9 cellular contexts compared by ENCODE assay signal in genomic region chrX:131728295-131729145, GRCh38.
A peak's percentile ranks its signal among the peaks of the same experiment; 100 is the strongest.
DNase-seq lines count a peak whose midpoint lies in the region; ATAC-seq, FAIRE-seq and TF ChIP-seq lines count a peak whose summit lies in the region.
"Had no signal": no experiment of that assay in that cellular context is flagged by ENCODE, and none has a peak within 500 bp of the region (broad histone marks: within the 10 kb centered on the region; RNA-seq: fewer than 3 reads in every experiment).

No MANE protein-coding gene starts in this region.

- 76% methylated on average over 19 of the region's 19 CpGs for WGBS in A549 (ENCODE audit: missing lambda C conversion rate)

- TF ChIP-seq EP300 in A549 (IDR thresholded peaks at IDR 0.05), result no peak

- TF ChIP-seq POLR2A in A549 (IDR thresholded peaks at IDR 0.05; ENCODE audit: low read length), result no peak

- H3K9me3 ChIP-seq in A549 (peaks cover 7% of the 10 kb centered on the region; the same call in 1 of the 3 replicates), kidney (ENCODE audit: control insufficient read depth in 1 of 2, low read length in 2 of 2) (no peaks in the 10 kb centered on the region)

- FAIRE-seq in A549 (lab: Jason Lieb, UNC) (no peak), kidney (lab: Jason Lieb, UNC) (no peak)

- H3K27ac ChIP-seq in A549 (peak overlapping the region; percentile 47 to 57; a peak in 2 of 6 replicates), kidney (ENCODE audit: low read depth in 2 of 2, low read length in 2 of 2) (no peak overlapping the region)

- intact Hi-C loops in kidney (cut with DNase I), result no loop called here

- POLR2A ChIA-PET in A549 (lab: Yijun Ruan, JAX), result no interaction called here

- no peaks in the 10 kb centered on the region for H3K36me3 ChIP-seq in kidney (ENCODE audit: control insufficient read depth in 1 of 2, insufficient read depth in 2 of 2, low read length in 2 of 2)

- peak; percentile 30 to 91; a peak in 4 of 6 replicates for ATAC-seq in A549
- ATAC-seq in GM19395 (IDR thresholded peaks at IDR 0.05; ENCODE audit: unreplicated experiment), result peak; percentile 74

- peak; percentile 24; the same call in 2 of the 3 replicates for TF ChIP-seq CTCF in A549 (IDR thresholded peaks at IDR 0.05)
- TF ChIP-seq CTCF in kidney (IDR thresholded peaks at IDR 0.05; ENCODE audit: borderline replicate concordance, extremely low read depth, insufficient read depth), result no peak
- no peak for TF ChIP-seq CTCF in GM10266 (IDR thresholded peaks at IDR 0.05; ENCODE audit: control insufficient read depth, insufficient read depth, low read depth, missing control alignments)

- peak; percentile 48 to 50 for TF ChIP-seq RAD21 in A549 (conservative IDR thresholded peaks at IDR 0.05 in 1 of 2, IDR thresholded peaks at IDR 0.05 in 1 of 2)

- H3K4me3 ChIP-seq in A549 (peak overlapping the region; percentile 30; the same call in 2 of the 3 replicates), kidney (ENCODE audit: low read length in 2 of 2) (no peak overlapping the region)

- H3K4me1 ChIP-seq in A549, result no peaks in the 10 kb centered on the region
- H3K4me1 ChIP-seq in kidney (ENCODE audit: control insufficient read depth in 1 of 2, insufficient read depth in 1 of 2, low read depth in 1 of 2, low read length in 2 of 2), result no peaks in the 10 kb centered on the region

- CTCF ChIA-PET in A549 (lab: Yijun Ruan, JAX), result interaction anchor here (1.0 to 1.4 kb wide), 2 partner anchors 18 to 24 kb away, joined by 3 to 4 read pairs; no protein-coding TSS in a partner anchor

- H3K4me2 ChIP-seq in A549, result peak overlapping the region; percentile 52

- DNase-seq in A549 (ENCODE audit: low read depth in 1 of 2, low spot score in 1 of 2) (peak in 1 of 2 experiments; percentile 76), NOMO-1 (lab: John Stamatoyannopoulos, UW; ENCODE audit: unreplicated experiment in 2 of 2) (peak; percentile 61 to 76), fibroblast of the conjunctiva (ENCODE audit: low read depth) (peak; percentile 87), kidney (no peak), GM10266 (ENCODE audit: extremely low spot score) (no peak), cortex of kidney (lab: John Stamatoyannopoulos, UW) (no peak)
- DNase-seq in NK-92 treated with Interleukin-12 subunit alpha and Interleukin-12 subunit beta, amount 100 ng/mL, for 24 hours (lab: John Stamatoyannopoulos, UW), result no peak
- DNase-seq: activated B cell treated with CpG ODN at 0.5 μM for 24 hours had no signal

- H3K9ac ChIP-seq in kidney (ENCODE audit: low read length in 2 of 2), result no peak overlapping the region

TF ChIP-seq in A549, 52 proteins besides CTCF, POLR2A, EP300 and RAD21:
- TF ChIP-seq MAFK (IDR thresholded peaks at IDR 0.05; ENCODE audit: partially characterized antibody) (no peak), HOXB5 (CRISPR knock-in tag; IDR thresholded peaks at IDR 0.05) (no peak), POLR2AphosphoS2 (conservative IDR thresholded peaks at IDR 0.05; ENCODE audit: low read length) (no peak), ZC3H11A (IDR thresholded peaks at IDR 0.05) (no peak), ESRRA (IDR thresholded peaks at IDR 0.05; ENCODE audit: borderline replicate concordance, low read length) (no peak), ZFP36 (IDR thresholded peaks at IDR 0.05; ENCODE audit: borderline replicate concordance, partially characterized antibody) (no peak), HOXA7 (CRISPR knock-in tag; IDR thresholded peaks at IDR 0.05) (no peak), SMC3 (IDR thresholded peaks at IDR 0.05) (no peak), ZSCAN20 (CRISPR knock-in tag; IDR thresholded peaks at IDR 0.05) (no peak), BHLHE40 (IDR thresholded peaks at IDR 0.05; ENCODE audit: low read depth, low read length) (no peak), TFCP2L1 (CRISPR knock-in tag; IDR thresholded peaks at IDR 0.05) (no peak), HEYL (CRISPR knock-in tag; IDR thresholded peaks at IDR 0.05) (no peak), PBX3 (IDR thresholded peaks at IDR 0.05) (no peak), KDM5A (IDR thresholded peaks at IDR 0.05) (no peak), E2F6 (IDR thresholded peaks at IDR 0.05; ENCODE audit: borderline replicate concordance, low read depth) (no peak)
TF ChIP-seq in A549: peak in this region for 0.

Comparison
In these comparisons a context has a peak if more than half of its experiments do, and no peak if none do; other contexts are left out.
1. DNase-seq: peak in NOMO-1 (2 of 2) and fibroblast of the conjunctiva (single experiment); none in kidney (single experiment), GM10266 (single experiment), cortex of kidney (single experiment) and NK-92 treated with Interleukin-12 subunit alpha and Interleukin-12 subunit beta, amount 100 ng/mL, for 24 hours (single experiment).
2. H3K27ac ChIP-seq: peak in A549 (2 of 2); none in kidney (0 of 2).